8 cellular contexts compared by ENCODE assay signal in genomic region chr3:63968612-63969350, GRCh38. TPM values are rescaled to one million over a fixed set of nuclear protein-coding genes. Genes with fewer than 3 reads are reported as not detected.
DNase-seq lines count a peak whose midpoint lies in the region; ATAC-seq and TF ChIP-seq lines count a peak whose summit lies in the region.

No MANE protein-coding gene starts in this region.

- peaks cover 19% of the 10 kb centered on the region for H3K9me1 ChIP-seq in IMR-90 (ENCODE audit: insufficient read depth, low read length)

- H4K91ac ChIP-seq in IMR-90 (ENCODE audit: insufficient read depth, low read depth, low read length): no peak overlapping the region

- no peak overlapping the region for H2AFZ ChIP-seq in IMR-90 (replicated peaks; ENCODE audit: low read length, poor library complexity)

- no peak for TF ChIP-seq POLR2A in IMR-90 (IDR thresholded peaks at IDR 0.05; ENCODE audit: low read depth, low read length)
- TF ChIP-seq POLR2A in spleen (IDR thresholded peaks at IDR 0.05): no peak

- H4K20me1 ChIP-seq in IMR-90 (ENCODE audit: insufficient read depth, low read length): peaks cover 35% of the 10 kb centered on the region

- H3K4me1 ChIP-seq in CD4-positive, CD25-positive, alpha-beta regulatory T cell (ENCODE audit: control insufficient read depth, insufficient read depth, low read length, poor library complexity, severe bottlenecking): peaks cover 84% of the 10 kb centered on the region
- peaks cover 29% of the 10 kb centered on the region for H3K4me1 ChIP-seq in IMR-90 (ENCODE audit: control insufficient read depth, insufficient read depth, low read length)
- H3K4me1 ChIP-seq in spleen: peaks cover 35 to 96% (median 68%) of the 10 kb centered on the region in 6 donors

- H3K27ac ChIP-seq in CD4-positive, CD25-positive, alpha-beta regulatory T cell (ENCODE audit: insufficient read depth, low read length, poor library complexity, severe bottlenecking): peak overlapping the region; percentile 86
- H3K27ac ChIP-seq in IMR-90 (ENCODE audit: insufficient read depth, low read length) (no peak overlapping the region), epithelial cell of prostate (peak overlapping the region; percentile 18), spleen (peak overlapping the region; percentile 63 to 93 (median 84))

- H3K4me2 ChIP-seq in IMR-90 (ENCODE audit: low read depth, low read length): peak overlapping the region; percentile 67; the same call in 1 of the 2 replicates

- 14% methylated on average over 1 of the region's 3 CpGs; no CpG with 5 or more reads in 1 of the 2 experiments for WGBS in IMR-90 (ENCODE audit: extremely low coverage in 2 of 2, insufficient read length in 1 of 2), 2 experiments
- 19 to 34% (median 19%) methylated on average over 3 of the region's 3 CpGs for WGBS in spleen, 5 donors

- dilution Hi-C loops in IMR-90 (cut with HindIII; ENCODE audit: low sequenced_read_pairs, unreplicated experiment): no loop called here

- no peak overlapping the region for H2BK20ac ChIP-seq in IMR-90 (ENCODE audit: low read depth, low read length)

- H3K36me3 ChIP-seq in CD4-positive, CD25-positive, alpha-beta regulatory T cell (ENCODE audit: control insufficient read depth, insufficient read depth, low read length): peaks cover 12% of the 10 kb centered on the region
- peaks cover 3% of the 10 kb centered on the region; the same call in 1 of the 2 replicates for H3K36me3 ChIP-seq in IMR-90 (ENCODE audit: control insufficient read depth, insufficient read depth, low read length)
- H3K36me3 ChIP-seq in spleen: peaks cover 0 to 11% (median 2%) of the 10 kb centered on the region in 6 donors

- intact Hi-C loops in IMR-90 (cut with micrococcal nuclease) (no loop called here), spleen (cut with DNase I; ENCODE audit: low total_unique reads) (no loop called here)

- ATAC-seq in CD4-positive, CD25-positive, alpha-beta regulatory T cell (ENCODE audit: low read depth in 2 of 2): peak; percentile 43 to 44
- ATAC-seq in GM19463 (IDR thresholded peaks at IDR 0.05; ENCODE audit: unreplicated experiment) (peak; percentile 17), IMR-90 (ENCODE audit: low read depth) (no peak)

- peaks cover 11% of the 10 kb centered on the region for H3K36me3 Mint-ChIP-seq in CD4-positive, CD25-positive, alpha-beta regulatory T cell

- H2BK5ac ChIP-seq in IMR-90 (ENCODE audit: low read depth, low read length, poor library complexity, severe bottlenecking): no peak overlapping the region

- CTCF ChIA-PET in IMR-90 (lab: Yijun Ruan, JAX): no interaction called here

- H2AK9ac ChIP-seq in IMR-90 (replicated peaks; ENCODE audit: low read depth, low read length, poor library complexity): no peak overlapping the region

- H3K4me1 Mint-ChIP-seq in CD4-positive, CD25-positive, alpha-beta regulatory T cell: peaks cover 15 to 78% (median 60%) of the 10 kb centered on the region in 4 donors

- no peak overlapping the region for H3K4ac ChIP-seq in IMR-90 (ENCODE audit: low read depth, low read length)

- no peak overlapping the region for H3K9ac ChIP-seq in IMR-90 (ENCODE audit: low read depth, low read length)

- TF ChIP-seq RAD21 in IMR-90 (IDR thresholded peaks at IDR 0.05; ENCODE audit: low read length): no peak

- POLR2A ChIA-PET in IMR-90 (lab: Charles Lee; ENCODE audit: unreplicated experiment): no interaction called here

- H3K4me3 ChIP-seq in CD4-positive, CD25-positive, alpha-beta regulatory T cell (ENCODE audit: low read depth, low read length): peak overlapping the region; percentile 99
- H3K4me3 ChIP-seq in IMR-90 (ENCODE audit: insufficient read depth, low read depth, low read length): no peak overlapping the region
- peak overlapping the region in 7 of 8 donors; percentile 14 to 71 (median 41) for H3K4me3 ChIP-seq in spleen

- peaks cover 39 to 72% of the 10 kb centered on the region in 2 experiments for H3K79me1 ChIP-seq in IMR-90 (ENCODE audit: low read depth in 1 of 2, low read length in 2 of 2)

- H3K27me3 Mint-ChIP-seq in CD4-positive, CD25-positive, alpha-beta regulatory T cell: no peaks in the 10 kb centered on the region

- BruUV-seq in IMR-90 (replicated peaks; lab: Mats Ljungman, UMichigan): no TSS peak

- H3K18ac ChIP-seq in IMR-90 (ENCODE audit: low read depth, low read length): peak overlapping the region; percentile 31; the same call in 1 of the 2 replicates

- no peaks in the 10 kb centered on the region for H3K27me3 ChIP-seq in CD4-positive, CD25-positive, alpha-beta regulatory T cell (ENCODE audit: control insufficient read depth, insufficient read depth, low read length)
- no peaks in the 10 kb centered on the region for H3K27me3 ChIP-seq in IMR-90 (ENCODE audit: control insufficient read depth, insufficient read depth, low read length)
- H3K27me3 ChIP-seq in spleen (replicated peaks in 1 of 7): no peaks in the 10 kb centered on the region

- no peak for TF ChIP-seq CTCF in IMR-90 (conservative IDR thresholded peaks at IDR 0.05; ENCODE audit: low read depth, low read length)
- no peak for TF ChIP-seq CTCF in spleen (IDR thresholded peaks at IDR 0.05 in 8 of 11, conservative IDR thresholded peaks at IDR 0.05 in 3 of 11)

- H3K27ac Mint-ChIP-seq in CD4-positive, CD25-positive, alpha-beta regulatory T cell: peak overlapping the region; percentile 93 to 98 (median 96)

- no peak overlapping the region for H2BK15ac ChIP-seq in IMR-90 (ENCODE audit: low read depth, low read length)

- no peak overlapping the region for H3K23ac ChIP-seq in IMR-90 (ENCODE audit: low read depth, low read length)

- H3K9me3 Mint-ChIP-seq in CD4-positive, CD25-positive, alpha-beta regulatory T cell: no peaks in the 10 kb centered on the region

- H3K4me3 Mint-ChIP-seq in CD4-positive, CD25-positive, alpha-beta regulatory T cell: peak overlapping the region; percentile 90 to 99 (median 92)

- H2AK5ac ChIP-seq in IMR-90 (ENCODE audit: low read depth, low read length): no peak overlapping the region; the same call in 1 of the 2 replicates

- DNase-seq in CD4-positive, CD25-positive, alpha-beta regulatory T cell: peak in 1 of 3 donors; percentile 53
- DNase-seq in IMR-90: peak; percentile 19
- no peak for DNase-seq in epithelial cell of prostate (ENCODE audit: low read depth, low spot score)
- DNase-seq in spleen: no peak
- DNase-seq in putamen (ENCODE audit: low spot score): no peak
- DNase-seq in stimulated activated CD4-positive, alpha-beta T cell treated with anti-CD3 and anti-CD28 coated beads, Interleukin-4, amount 100 ng/mL, for 24 hours: no peak
- DNase-seq in stimulated activated CD4-positive, alpha-beta T cell treated with anti-CD3 and anti-CD28 coated beads, Interleukin-15, amount 100 ng/mL, for 24 hours: no peak

- 0 out of 2 replicates have a peak overlapping the region, but pooled peaks have one; percentile 21 for H3K14ac ChIP-seq in IMR-90 (replicated peaks; ENCODE audit: low read depth, low read length)

- no peak overlapping the region; the same call in 1 of the 2 replicates for H3K56ac ChIP-seq in IMR-90 (ENCODE audit: extremely low read depth, insufficient read depth, low read length)

- H3K9me3 ChIP-seq in CD4-positive, CD25-positive, alpha-beta regulatory T cell (ENCODE audit: control insufficient read depth in 2 of 2, low read length in 2 of 2): no peaks in the 10 kb centered on the region
- H3K9me3 ChIP-seq in IMR-90 (ENCODE audit: control insufficient read depth, insufficient read depth, low read length) (no peaks in the 10 kb centered on the region), spleen (no peaks in the 10 kb centered on the region)

- no peak overlapping the region for H2BK120ac ChIP-seq in IMR-90 (ENCODE audit: low read depth, low read length)

- no peak overlapping the region for H4K5ac ChIP-seq in IMR-90 (ENCODE audit: low read depth, low read length)

- H4K8ac ChIP-seq in IMR-90 (ENCODE audit: low read depth in 2 of 2, low read length in 2 of 2): 0 out of 4 replicates have a peak overlapping the region, but pooled peaks of 1 of the 2 experiments have one; percentile 14

- in situ Hi-C loops in IMR-90 (cut with MboI; ENCODE audit: low sequenced_read_pairs): no loop called here

TF ChIP-seq in IMR-90, 13 proteins besides CTCF, POLR2A, EP300 and RAD21 (continues in another document):
- no peak for TF ChIP-seq RFX5 (IDR thresholded peaks at IDR 0.05; ENCODE audit: low read depth, low read length)
- TF ChIP-seq BHLHE40 (IDR thresholded peaks at IDR 0.05; ENCODE audit: low read depth, low read length): no peak
- TF ChIP-seq CEBPB (IDR thresholded peaks at IDR 0.05; ENCODE audit: low read depth, low read length): no peak
- TF ChIP-seq NFE2L2 (IDR thresholded peaks at IDR 0.05; ENCODE audit: low read depth, low read length): no peak
- no peak for TF ChIP-seq MAFK (IDR thresholded peaks at IDR 0.05; ENCODE audit: low read depth, low read length)
- no peak for TF ChIP-seq SMC3 (IDR thresholded peaks at IDR 0.05; ENCODE audit: low read depth, low read length)
- no peak for TF ChIP-seq FOS (IDR thresholded peaks at IDR 0.05; ENCODE audit: low read depth, low read length)
- TF ChIP-seq RCOR1 (IDR thresholded peaks at IDR 0.05; ENCODE audit: insufficient replicate concordance, low read length): no peak
- no peak for TF ChIP-seq MAZ (IDR thresholded peaks at IDR 0.05; ENCODE audit: borderline replicate concordance, low read depth, low read length)
- no peak for TF ChIP-seq CHD1 (IDR thresholded peaks at IDR 0.05; ENCODE audit: low read depth, low read length)
- TF ChIP-seq USF2 (IDR thresholded peaks at IDR 0.05; ENCODE audit: low read depth, low read length): no peak

RNA-seq across cellular contexts. Expression of gene PSMD6, which starts 54.5 kb away (rescaled TPM):
- total RNA-seq in CD4-positive, CD25-positive, alpha-beta regulatory T cell: 86.7 TPM
- polyA plus RNA-seq in CD4-positive, CD25-positive, alpha-beta regulatory T cell: 100 to 1,000 TPM; 119 to 139 (median 124) TPM
- total RNA-seq in IMR-90 (2012; rRNA removed) (91.8 and 144 TPM in 2 replicates), spleen (10 to 100 TPM; 53.4 to 75.8 (median 60.4) TPM)
- polyA plus RNA-seq in IMR-90 (2012; rRNA removed) (86.6 and 87.0 TPM in 2 replicates), spleen (10 to 100 TPM; 49.0 to 57.5 (median 52.7) TPM)
- polyA plus RNA-seq in IMR-90 (2012; cell fraction: cytosol; rRNA removed): 36.9 and 48.4 TPM in 2 replicates
- 30.8 and 43.7 TPM in 2 replicates for polyA plus RNA-seq in IMR-90 (2012; cell fraction: nucleus; rRNA removed; ENCODE audit: low replicate concordance)

RNA-seq across cellular contexts. Expression of gene SCAANT1, which starts 56.6 kb away (rescaled TPM):
- 4.7 TPM for total RNA-seq in CD4-positive, CD25-positive, alpha-beta regulatory T cell
- polyA plus RNA-seq in CD4-positive, CD25-positive, alpha-beta regulatory T cell: not detected
- total RNA-seq in IMR-90 (2012; rRNA removed): not detected in 2 replicates
- not detected in 2 replicates for polyA plus RNA-seq in IMR-90 (2012; rRNA removed)
- not detected in 2 replicates for polyA plus RNA-seq in IMR-90 (2012; cell fraction: cytosol; rRNA removed)
- polyA plus RNA-seq in IMR-90 (2012; cell fraction: nucleus; rRNA removed; ENCODE audit: low replicate concordance): not detected in 2 replicates
- not detected for total RNA-seq in spleen
- not detected for polyA plus RNA-seq in spleen
